ENCODE assay signal across 8 cellular contexts in genomic region chr4:2755821-2756690, GRCh38. TPM values are rescaled to one million over a fixed set of nuclear protein-coding genes. Genes with fewer than 3 reads are reported as not detected.
A peak's percentile ranks its signal among the peaks of the same experiment; 100 is the strongest.
DNase-seq lines count a peak whose midpoint lies in the region; ATAC-seq and TF ChIP-seq lines count a peak whose summit lies in the region.

Gene TNIP2, minus strand, starts transcription at chr4:2756336. Its CDS starts 47 bp downstream, at chr4:2756289.

- no peaks in the 10 kb centered on the region for H3K36me3 ChIP-seq in SK-N-MC (ENCODE audit: insufficient read depth, low read length)
- no peaks in the 10 kb centered on the region for H3K36me3 ChIP-seq in osteoblast (ENCODE audit: insufficient read depth, low read length)
- no peaks in the 10 kb centered on the region for H3K36me3 ChIP-seq in thoracic aorta

- H3K9ac ChIP-seq in SK-N-MC (ENCODE audit: insufficient read length) = peak within 1 kb of the TSS; percentile 76

- no peak within 1 kb of the TSS for H3K27ac ChIP-seq in SK-N-MC
- H3K27ac ChIP-seq in osteoblast (ENCODE audit: low read depth, low read length) = peak within 1 kb of the TSS; percentile 58
- peak within 1 kb of the TSS; percentile 59 to 84 for H3K27ac ChIP-seq in thoracic aorta

- ATAC-seq in GM21423 (IDR thresholded peaks at IDR 0.05; ENCODE audit: unreplicated experiment) (peak; percentile 60), thoracic aorta (ENCODE audit: insufficient number of reproducible peaks, low FRiP score, low read depth) (peak; percentile 56)

- peaks cover 41% of the 10 kb centered on the region for H3K79me2 ChIP-seq in osteoblast (ENCODE audit: insufficient read depth, low read length)

- TF ChIP-seq CTCF in osteoblast (IDR thresholded peaks at IDR 0.05; ENCODE audit: extremely low read depth, low read depth, low read length) = peak; percentile 12
- TF ChIP-seq CTCF in thoracic aorta (IDR thresholded peaks at IDR 0.05) = no peak

- peaks cover 4% of the 10 kb centered on the region for H3K4me1 ChIP-seq in osteoblast (ENCODE audit: insufficient read depth, low read length)
- H3K4me1 ChIP-seq in thoracic aorta (ENCODE audit: control insufficient read depth in 1 of 2, low read depth in 2 of 2) = peaks cover 8 to 12% of the 10 kb centered on the region in 2 donors

- peak; percentile 23 for DNase-seq in DMS114 treated with DMSO at 0.1 percent for 48 hours (lab: John Stamatoyannopoulos, UW; ENCODE audit: unreplicated experiment)
- DNase-seq in Jurkat, Clone E6-1 (ENCODE audit: low read depth, low spot score) = peak; percentile 20
- DNase-seq in SK-N-MC (ENCODE audit: low read depth, low spot score) = no peak
- peak; percentile 74 for DNase-seq in activated naive CD4-positive, alpha-beta T cell treated with anti-CD3 and anti-CD28 coated beads, Interleukin-2, amount 50 U/mL, for 16 hours
- no peak for DNase-seq in glomerular endothelial cell (ENCODE audit: extremely low read depth, low read depth, low spot score)
- peak; percentile 99 for DNase-seq in osteoblast (ENCODE audit: insufficient read length, low spot score, missing footprints)
- peak; percentile 64 for DNase-seq in thoracic aorta (ENCODE audit: low spot score)

- peak within 1 kb of the TSS; percentile 82 for H3K4me2 ChIP-seq in osteoblast (ENCODE audit: insufficient read depth, low read length)

- H3K9me3 ChIP-seq in SK-N-MC (ENCODE audit: low read depth, low read length) = no peaks in the 10 kb centered on the region
- H3K9me3 ChIP-seq in osteoblast (ENCODE audit: low read depth, low read length) = no peaks in the 10 kb centered on the region
- H3K9me3 ChIP-seq in thoracic aorta = no peaks in the 10 kb centered on the region

- H4K20me1 ChIP-seq in osteoblast (ENCODE audit: insufficient read depth, low read length) = peaks cover 23% of the 10 kb centered on the region

- H3K27me3 ChIP-seq in osteoblast (ENCODE audit: insufficient read depth, low read length) (no peaks in the 10 kb centered on the region), thoracic aorta (replicated peaks; ENCODE audit: insufficient read depth) (no peaks in the 10 kb centered on the region)

- peak within 1 kb of the TSS; percentile 81 for H2AFZ ChIP-seq in osteoblast (ENCODE audit: low read length)

- peak within 1 kb of the TSS; percentile 78 for H3K4me3 ChIP-seq in Jurkat, Clone E6-1 (ENCODE audit: low read length)
- H3K4me3 ChIP-seq in SK-N-MC (peak within 1 kb of the TSS; percentile 91), osteoblast (ENCODE audit: insufficient read depth, low read length) (peak within 1 kb of the TSS; percentile 90), thoracic aorta (peak within 1 kb of the TSS; percentile 100)

RNA-seq across cellular contexts. Expression of gene TNIP2, which starts in this region (rescaled TPM):
- polyA plus RNA-seq in Jurkat, Clone E6-1 (2012; ENCODE audit: insufficient read depth, insufficient read length) = 30.8 TPM
- 101 and 105 TPM in 2 replicates for total RNA-seq in glomerular endothelial cell
- total RNA-seq in osteoblast = 37.7 and 44.9 TPM in 2 replicates
- 10 to 100 TPM; 67.3 to 84.8 TPM for total RNA-seq in thoracic aorta

Comparison
In these comparisons a context has a peak if more than half of its experiments do, and no peak if none do; other contexts are left out.
1. DNase-seq: peak in DMS114 treated with DMSO at 0.1 percent for 48 hours (single experiment), Jurkat, Clone E6-1 (single experiment), activated naive CD4-positive, alpha-beta T cell treated with anti-CD3 and anti-CD28 coated beads, Interleukin-2, amount 50 U/mL, for 16 hours (single experiment), osteoblast (single experiment) and thoracic aorta (single experiment); none in SK-N-MC (single experiment) and glomerular endothelial cell (single experiment).
2. Peak in every context shown above with its lines, with median percentiles within 50 percentile points of each other: H3K4me3 ChIP-seq.